ENCODE assay signal across 10 cellular contexts in genomic region chr15:64070965-64071851, GRCh38. TPM values are rescaled to one million over a fixed set of nuclear protein-coding genes. Genes with fewer than 3 reads are reported as not detected.
DNase-seq lines count a peak whose midpoint lies in the region; ATAC-seq and TF ChIP-seq lines count a peak whose summit lies in the region.
"Had no signal": no experiment of that assay in that cellular context is flagged by ENCODE, and none has a peak within 500 bp of the region (broad histone marks: within the 10 kb centered on the region; RNA-seq: fewer than 3 reads in every experiment).

No MANE protein-coding gene starts in this region.

- ATAC-seq in heart left ventricle (peak; percentile 17 to 79 (median 70)), gastrocnemius medialis (peak; percentile 92 to 96), HG03571 (IDR thresholded peaks at IDR 0.05; ENCODE audit: unreplicated experiment) (no peak)

- intact Hi-C loops in heart left ventricle (cut with DNase I), result loop anchor here in 1 of 10 donors (10.0 kb wide), 1 partner anchor 446 kb away; no protein-coding TSS in a partner anchor
- intact Hi-C loops in gastrocnemius medialis (cut with DNase I; ENCODE audit: low total_unique reads), result loop anchor here (1.0 kb wide), 2 partner anchors 21 to 177 kb away; no protein-coding TSS in a partner anchor

- no peaks in the 10 kb centered on the region for H3K27me3 ChIP-seq in heart left ventricle
- no peaks in the 10 kb centered on the region for H3K27me3 ChIP-seq in gastrocnemius medialis

- TF ChIP-seq POLR2A in heart left ventricle (IDR thresholded peaks at IDR 0.05) (no peak), gastrocnemius medialis (IDR thresholded peaks at IDR 0.05) (peak; percentile 22 to 40)

- TF ChIP-seq CTCF in VCaP (conservative IDR thresholded peaks at IDR 0.05), result no peak
- no peak for TF ChIP-seq CTCF in heart left ventricle (IDR thresholded peaks at IDR 0.05)
- TF ChIP-seq CTCF in gastrocnemius medialis (IDR thresholded peaks at IDR 0.05 in 4 of 5, conservative IDR thresholded peaks at IDR 0.05 in 1 of 5), result no peak

- H3K4me3 ChIP-seq in heart left ventricle, result no peak overlapping the region
- H3K4me3 ChIP-seq in gastrocnemius medialis, result peak overlapping the region in 1 of 4 donors; percentile 16

- DNase-seq in EH (ENCODE audit: low read depth) (peak; percentile 89), heart left ventricle (peak in 2 of 5 donors; percentile 31 to 38), gastrocnemius medialis (peak; percentile 94 to 96), DMS79 treated with DMSO at 0.1 percent for 48 hours (lab: John Stamatoyannopoulos, UW) (no peak), GF-D8 (lab: John Stamatoyannopoulos, UW) (no peak), NCI-H2227 (lab: John Stamatoyannopoulos, UW; ENCODE audit: unreplicated experiment) (no peak)
- DNase-seq: cortex of kidney; NK-92 treated with Interleukin-12 subunit alpha and Interleukin-12 subunit beta, amount 100 ng/mL, for 24 hours had no signal

- peaks cover 0 to 42% (median 28%) of the 10 kb centered on the region in 9 donors for H3K36me3 ChIP-seq in heart left ventricle
- H3K36me3 ChIP-seq in gastrocnemius medialis, result no peaks in the 10 kb centered on the region

- H3K4me1 ChIP-seq in heart left ventricle, result peaks cover 3 to 51% (median 18%) of the 10 kb centered on the region in 12 donors
- H3K4me1 ChIP-seq in gastrocnemius medialis, result peaks cover 22 to 40% of the 10 kb centered on the region in 2 donors

- WGBS in heart left ventricle, 4 donors, result 40 to 44% (median 43%) methylated on average over 8 of the region's 8 CpGs

- H3K9me3 ChIP-seq in heart left ventricle (no peaks in the 10 kb centered on the region), gastrocnemius medialis (no peaks in the 10 kb centered on the region)

- in situ Hi-C loops in gastrocnemius medialis (cut with MboI; ENCODE audit: low sequenced_read_pairs in 4 of 4), result loop anchor here in 2 of 4 donors (25.0 kb wide), 2 partner anchors 184 to 459 kb away; no protein-coding TSS in a partner anchor

- peak overlapping the region; percentile 99 for H3K27ac ChIP-seq in VCaP
- peak overlapping the region in 11 of 12 donors; percentile 13 to 84 (median 50) for H3K27ac ChIP-seq in heart left ventricle
- H3K27ac ChIP-seq in gastrocnemius medialis, result peak overlapping the region; percentile 93 to 96 (median 94)

RNA-seq across cellular contexts. Expression of gene CIAO2A, which starts 22.4 kb away (rescaled TPM):
- 10 to 100 TPM; 41.6 to 79.5 (median 55.4) TPM for total RNA-seq in heart left ventricle
- polyA plus RNA-seq in heart left ventricle, result 100 to 1,000 TPM; 111 to 114 TPM
- total RNA-seq in gastrocnemius medialis, result 10 to 100 TPM; 26.6 to 65.2 (median 55.1) TPM

RNA-seq across cellular contexts. Expression of gene SNX1, which starts 24.6 kb away (rescaled TPM):
- total RNA-seq in heart left ventricle, result 100 to 1,000 TPM in 3 of 9 donors, 10 to 100 TPM in 6; 38.7 to 117 (median 87.2) TPM
- polyA plus RNA-seq in heart left ventricle, result 10 to 100 TPM; 41.4 to 70.0 TPM
- total RNA-seq in gastrocnemius medialis, result 10 to 100 TPM; 26.7 to 39.3 (median 34.1) TPM

RNA-seq across cellular contexts. Expression of gene DAPK2, which starts 24.9 kb away (rescaled TPM):
- total RNA-seq in heart left ventricle (10 to 100 TPM; 20.4 to 56.2 (median 26.4) TPM), gastrocnemius medialis (10 to 100 TPM; 28.5 to 70.8 (median 52.7) TPM)
- polyA plus RNA-seq in heart left ventricle, result 10 to 100 TPM; 24.6 to 30.9 TPM

Comparison
In these comparisons a context has a peak if more than half of its experiments do, and no peak if none do; other contexts are left out.
1. DNase-seq: peak in EH (single experiment) and gastrocnemius medialis (2 of 2); none in DMS79 treated with DMSO at 0.1 percent for 48 hours (single experiment), GF-D8 (single experiment) and NCI-H2227 (single experiment).
2. POLR2A ChIP-seq: peak in gastrocnemius medialis (2 of 2); none in heart left ventricle (0 of 2).
3. Peak in every context shown above with its lines, with median percentiles within 50 percentile points of each other: H3K27ac ChIP-seq.